Comparison of ENCODE assay signal across 13 cellular contexts in the genomic region with DNA sequence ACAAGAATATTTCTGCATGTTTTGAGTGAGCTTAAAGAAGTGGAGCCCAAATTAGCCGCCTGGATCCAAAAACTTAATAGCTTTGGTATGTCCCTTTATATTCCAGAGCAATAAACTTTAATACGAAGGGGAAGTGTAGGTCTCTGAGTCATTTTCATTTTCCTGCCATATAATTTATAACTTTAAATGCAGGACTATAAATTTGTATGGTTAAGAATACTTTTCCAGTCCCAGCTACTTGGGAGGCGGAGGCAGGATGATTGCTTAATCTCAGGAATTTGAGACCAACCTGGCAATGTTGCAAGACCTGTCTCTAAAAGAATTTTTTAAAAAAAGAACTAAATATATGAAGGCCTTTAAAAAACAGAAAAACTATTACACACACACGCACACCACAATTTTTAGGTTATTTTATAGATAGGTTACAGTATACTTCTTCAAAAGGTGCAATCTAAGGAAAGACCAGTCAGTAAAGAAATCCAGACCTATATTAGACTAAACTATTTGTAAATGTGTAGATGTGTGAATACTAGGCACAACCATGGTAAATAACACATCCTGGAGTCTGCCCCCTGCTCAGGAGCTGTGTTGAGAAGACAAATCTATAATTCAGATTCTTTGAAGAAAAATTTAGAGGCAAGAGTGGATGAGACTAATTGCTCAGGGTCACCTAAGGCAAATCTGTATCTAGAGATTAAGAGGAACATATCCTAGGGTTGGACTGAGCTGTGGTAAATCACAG.
DNase-seq lines count a peak whose midpoint lies in the region; ATAC-seq and TF ChIP-seq lines count a peak whose summit lies in the region.
"Had no signal": no experiment of that assay in that cellular context is flagged by ENCODE, and none has a peak within 500 bp of the region (broad histone marks: within the 10 kb centered on the region; RNA-seq: fewer than 3 reads in every experiment).

No MANE protein-coding gene starts in this region.

- no peaks in the 10 kb centered on the region for H3K27me3 ChIP-seq in adrenal gland
- no peaks in the 10 kb centered on the region for H3K27me3 ChIP-seq in cardiac muscle cell
- no peaks in the 10 kb centered on the region for H3K27me3 ChIP-seq in H7 (ENCODE audit: control insufficient read depth, insufficient read depth, low read length)
- H3K27me3 ChIP-seq: neutrophil had no signal

- TF ChIP-seq CTCF in adrenal gland (IDR thresholded peaks at IDR 0.05) (no peak), cardiac muscle cell (IDR thresholded peaks at IDR 0.05; ENCODE audit: low read depth, low read length) (no peak)

- peak overlapping the region in 4 of 5 donors; percentile 35 to 80 (median 73) for H3K27ac ChIP-seq in adrenal gland
- peak overlapping the region; percentile 22 for H3K27ac ChIP-seq in cardiac muscle cell
- H3K27ac ChIP-seq: neutrophil had no signal

- no peak for TF ChIP-seq POLR2A in adrenal gland (IDR thresholded peaks at IDR 0.05)

- intact Hi-C loops in adrenal gland (cut with DNase I), result no loop called here

- H3K4me1 ChIP-seq in adrenal gland (replicated peaks in 1 of 2) (peaks cover 11 to 17% of the 10 kb centered on the region in 2 donors), cardiac muscle cell (ENCODE audit: low read depth) (no peaks in the 10 kb centered on the region)

- H3K9me3 ChIP-seq in adrenal gland (replicated peaks in 1 of 3), result no peaks in the 10 kb centered on the region
- no peaks in the 10 kb centered on the region for H3K9me3 ChIP-seq in cardiac muscle cell (ENCODE audit: low read depth)
- H3K9me3 ChIP-seq: neutrophil had no signal

- DNase-seq in EH (ENCODE audit: low read depth) (peak; percentile 96), adrenal gland (peak; percentile 25 to 71 (median 43)), cardiac muscle cell (ENCODE audit: low read depth in 1 of 2, low spot score in 1 of 2) (peak in 1 of 2 donors; percentile 88), renal cortical epithelial cell (ENCODE audit: low read depth) (peak; percentile 66), NCI-H1436 (lab: John Stamatoyannopoulos, UW) (no peak), mesenteric fat pad (ENCODE audit: low spot score) (no peak), H7 (no peak)
- DNase-seq: activated CD4-positive, alpha-beta memory T cell treated with anti-CD3 and anti-CD28 coated beads for 36 hours; amniotic stem cell; CD4-positive, CD25-positive, alpha-beta regulatory T cell; KG1 had no signal

- ATAC-seq in GM18858 (IDR thresholded peaks at IDR 0.05; ENCODE audit: unreplicated experiment), result no peak

- H3K4me3 ChIP-seq in adrenal gland (no peak overlapping the region), cardiac muscle cell (no peak overlapping the region), H7 (ENCODE audit: insufficient read depth, low read depth, low read length) (no peak overlapping the region)

- WGBS in adrenal gland, 4 donors, result 48 to 67% (median 59%) methylated on average over 4 of the region's 4 CpGs

- H3K36me3 ChIP-seq in adrenal gland (replicated peaks in 1 of 2), result peaks cover 0 to 14% of the 10 kb centered on the region in 2 donors
- H3K36me3 ChIP-seq in cardiac muscle cell, result peaks cover 43% of the 10 kb centered on the region
- no peaks in the 10 kb centered on the region for H3K36me3 ChIP-seq in H7 (replicated peaks; ENCODE audit: control insufficient read depth, insufficient read depth, low read length)

Comparison
In these comparisons a context has a peak if more than half of its experiments do, and no peak if none do; other contexts are left out.
1. DNase-seq: peak in EH (single experiment), adrenal gland (7 of 7) and renal cortical epithelial cell (single experiment); none in NCI-H1436 (single experiment), mesenteric fat pad (single experiment) and H7 (single experiment).